1 cellular context compared by ENCODE assay signal in the genomic region with DNA sequence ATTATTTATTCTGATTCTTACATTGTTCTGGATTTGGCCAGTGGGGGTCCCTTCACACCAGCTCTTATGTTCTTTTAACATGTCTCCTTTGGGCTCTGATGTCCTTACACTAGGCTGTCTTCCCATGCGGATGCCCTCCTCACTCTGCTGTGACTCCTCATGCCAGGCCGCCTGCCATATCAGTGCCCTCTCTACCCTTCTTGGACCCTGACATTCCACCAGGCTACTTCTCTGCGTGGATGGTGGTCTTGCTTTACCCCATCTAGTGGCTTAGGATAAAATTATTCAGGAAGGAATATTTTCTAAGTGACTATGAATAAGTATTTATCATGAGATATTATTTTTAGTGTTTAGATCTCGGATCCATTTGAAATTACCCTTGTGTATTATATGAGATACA.
TF ChIP-seq lines count a peak whose summit lies in the region.

No MANE protein-coding gene starts in this region.

TF ChIP-seq in IMR-90, 13 proteins besides CTCF, POLR2A, EP300 and RAD21 (continued from another document):
- TF ChIP-seq MAZ (IDR thresholded peaks at IDR 0.05; ENCODE audit: borderline replicate concordance, low read depth, low read length) (no peak), RCOR1 (IDR thresholded peaks at IDR 0.05; ENCODE audit: insufficient replicate concordance, low read length) (no peak), MAFK (IDR thresholded peaks at IDR 0.05; ENCODE audit: low read depth, low read length) (no peak), NFE2L2 (IDR thresholded peaks at IDR 0.05; ENCODE audit: low read depth, low read length) (no peak), RFX5 (IDR thresholded peaks at IDR 0.05; ENCODE audit: low read depth, low read length) (no peak), CHD1 (IDR thresholded peaks at IDR 0.05; ENCODE audit: low read depth, low read length) (no peak), FOS (IDR thresholded peaks at IDR 0.05; ENCODE audit: low read depth, low read length) (no peak), CEBPB (IDR thresholded peaks at IDR 0.05; ENCODE audit: low read depth, low read length) (no peak)
- TF ChIP-seq, protein P1, sequence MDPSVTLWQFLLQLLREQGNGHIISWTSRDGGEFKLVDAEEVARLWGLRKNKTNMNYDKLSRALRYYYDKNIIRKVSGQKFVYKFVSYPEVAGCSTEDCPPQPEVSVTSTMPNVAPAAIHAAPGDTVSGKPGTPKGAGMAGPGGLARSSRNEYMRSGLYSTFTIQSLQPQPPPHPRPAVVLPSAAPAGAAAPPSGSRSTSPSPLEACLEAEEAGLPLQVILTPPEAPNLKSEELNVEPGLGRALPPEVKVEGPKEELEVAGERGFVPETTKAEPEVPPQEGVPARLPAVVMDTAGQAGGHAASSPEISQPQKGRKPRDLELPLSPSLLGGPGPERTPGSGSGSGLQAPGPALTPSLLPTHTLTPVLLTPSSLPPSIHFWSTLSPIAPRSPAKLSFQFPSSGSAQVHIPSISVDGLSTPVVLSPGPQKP (IDR thresholded peaks at IDR 0.05; ENCODE audit: borderline replicate concordance, low read depth, low read length), result no peak
